In genomic region chr4:187478292-187479205, GRCh38 we compare ENCODE assay signal across 14 cellular contexts.
DNase-seq lines count a peak whose midpoint lies in the region; ATAC-seq, FAIRE-seq and TF ChIP-seq lines count a peak whose summit lies in the region.
"Had no signal": no experiment of that assay in that cellular context is flagged by ENCODE, and none has a peak within 500 bp of the region (broad histone marks: within the 10 kb centered on the region; RNA-seq: fewer than 3 reads in every experiment).

No MANE protein-coding gene starts in this region.

- no peak overlapping the region for H3K4ac ChIP-seq in H9 (ENCODE audit: low read depth, low read length)

- H2BK120ac ChIP-seq in H9 (ENCODE audit: low read depth, low read length, poor library complexity, severe bottlenecking), result no peak overlapping the region

- 100% methylated on average over 3 of the region's 20 CpGs for WGBS in H9 (ENCODE audit: extremely low coverage, insufficient read length, low lambda C conversion rate)

- H3K9ac ChIP-seq in H9 (ENCODE audit: extremely low read depth, insufficient read length, low read length) (no peak overlapping the region), astrocyte (ENCODE audit: low read length) (peak overlapping the region; percentile 57)
- H3K9ac ChIP-seq: KMS-11, parathyroid adenoma had no signal

- no peak overlapping the region for H2BK12ac ChIP-seq in H9 (ENCODE audit: insufficient read length, low read depth, low read length)

- H3K4me1 Mint-ChIP-seq in H9, result no peaks in the 10 kb centered on the region
- H3K4me1 Mint-ChIP-seq in astrocyte (ENCODE audit: low read depth, unreplicated experiment), result peaks cover 50% of the 10 kb centered on the region

- no peak overlapping the region for H2BK20ac ChIP-seq in H9 (ENCODE audit: low read depth, low read length, poor library complexity, severe bottlenecking)

- H2BK15ac ChIP-seq in H9 (ENCODE audit: low read depth, low read length), result no peak overlapping the region

- H3K4me2 ChIP-seq in H9 (ENCODE audit: insufficient read depth, insufficient read length, low read length), result no peak overlapping the region
- peak overlapping the region; percentile 53 for H3K4me2 ChIP-seq in astrocyte (ENCODE audit: low read length)
- H3K4me2 ChIP-seq: KMS-11 had no signal

- no peak for TF ChIP-seq CTCF in H9 (conservative IDR thresholded peaks at IDR 0.05)
- TF ChIP-seq CTCF in astrocyte (IDR thresholded peaks at IDR 0.05; ENCODE audit: insufficient read depth, low read depth, low read length), result no peak

- H2AK5ac ChIP-seq in H9 (ENCODE audit: insufficient read length, low read length), result no peak overlapping the region

- no peak overlapping the region for H3K18ac ChIP-seq in H9 (ENCODE audit: insufficient read length, low read depth, low read length)

- H3K79me2 ChIP-seq in H9 (ENCODE audit: insufficient read depth, low read length) (no peaks in the 10 kb centered on the region), astrocyte (ENCODE audit: insufficient read depth, low read length) (no peaks in the 10 kb centered on the region)
- H3K79me2 ChIP-seq: parathyroid adenoma had no signal

- H3K9me3 Mint-ChIP-seq in H9 (no peaks in the 10 kb centered on the region), astrocyte (ENCODE audit: unreplicated experiment) (no peaks in the 10 kb centered on the region)

- H3K4me3 Mint-ChIP-seq in H9 (no peak overlapping the region), astrocyte (ENCODE audit: unreplicated experiment) (peak overlapping the region; percentile 61)
- H3K4me3 Mint-ChIP-seq: activated naive CD8-positive, alpha-beta T cell had no signal

- H3K27me3 ChIP-seq in H9 (ENCODE audit: insufficient read depth, low read length) (no peaks in the 10 kb centered on the region), astrocyte (ENCODE audit: insufficient read depth, low read length) (no peaks in the 10 kb centered on the region)

- no peak overlapping the region for H2BK5ac ChIP-seq in H9 (ENCODE audit: insufficient read length, low read length)

- no peak overlapping the region for H3T11ph ChIP-seq in H9 (ENCODE audit: low read length)

- H3K27me3 Mint-ChIP-seq in H9 (ENCODE audit: low read depth), result no peaks in the 10 kb centered on the region
- H3K27me3 Mint-ChIP-seq in astrocyte (ENCODE audit: low read depth, unreplicated experiment), result no peaks in the 10 kb centered on the region
- H3K27me3 Mint-ChIP-seq: activated naive CD8-positive, alpha-beta T cell had no signal

- H3K56ac ChIP-seq in H9 (ENCODE audit: insufficient read length, low read depth, low read length), result no peak overlapping the region

- no peak overlapping the region for H4K91ac ChIP-seq in H9 (ENCODE audit: insufficient read length, low read depth, low read length)

- no peaks in the 10 kb centered on the region for H3K79me1 ChIP-seq in H9 (ENCODE audit: insufficient read depth, low read depth, low read length, poor library complexity, severe bottlenecking)

- no peak for ATAC-seq in GM19035 (IDR thresholded peaks at IDR 0.05; ENCODE audit: unreplicated experiment)

- H3K36me3 ChIP-seq in astrocyte (ENCODE audit: insufficient read depth, low read length), result no peaks in the 10 kb centered on the region

- FAIRE-seq in astrocyte (lab: Jason Lieb, UNC), result peak; percentile 82

- H3K23me2 ChIP-seq in H9 (ENCODE audit: insufficient read length, low read depth, low read length, poor library complexity, severe bottlenecking), result no peaks in the 10 kb centered on the region

- no peak overlapping the region for H3K23ac ChIP-seq in H9 (ENCODE audit: insufficient read length, low read depth, low read length)

- no peak overlapping the region for H3K27ac ChIP-seq in H9 (ENCODE audit: insufficient read length, low read depth, low read length)
- peak overlapping the region; percentile 78 for H3K27ac ChIP-seq in astrocyte (ENCODE audit: low read depth, low read length)
- H3K27ac ChIP-seq: KMS-11, parathyroid adenoma had no signal

- peak overlapping the region; percentile 23 for H3K4me3 ChIP-seq in astrocyte (ENCODE audit: insufficient read depth, low read depth, low read length)

- no peak overlapping the region for H4K8ac ChIP-seq in H9 (replicated peaks; ENCODE audit: insufficient read length, low read depth, low read length)

- H4K20me1 ChIP-seq in H9 (ENCODE audit: control insufficient read depth, insufficient read depth, insufficient read length) (no peaks in the 10 kb centered on the region), astrocyte (ENCODE audit: insufficient read depth, low read length) (no peaks in the 10 kb centered on the region)

- peak overlapping the region; percentile 12; the same call in 1 of the 2 replicates for H3K14ac ChIP-seq in H9 (ENCODE audit: insufficient read depth, low read length)

- H3K36me3 Mint-ChIP-seq in H9 (ENCODE audit: insufficient read depth in 1 of 3, low read depth in 3 of 3) (no peaks in the 10 kb centered on the region), astrocyte (ENCODE audit: low read depth, unreplicated experiment) (peaks cover 2% of the 10 kb centered on the region)
- H3K36me3 Mint-ChIP-seq: activated naive CD8-positive, alpha-beta T cell had no signal

- no peaks in the 10 kb centered on the region for H3K4me1 ChIP-seq in H9 (ENCODE audit: insufficient read depth, low read length)
- peaks cover 31% of the 10 kb centered on the region for H3K4me1 ChIP-seq in astrocyte (ENCODE audit: insufficient read depth, low read length)
- H3K4me1 ChIP-seq: parathyroid adenoma had no signal

- H2AFZ ChIP-seq in H9 (ENCODE audit: low read length) (no peak overlapping the region), astrocyte (ENCODE audit: low read depth, low read length) (peak overlapping the region; percentile 70)
- H2AFZ ChIP-seq: parathyroid adenoma had no signal

- H3K27ac Mint-ChIP-seq in H9 (no peak overlapping the region; a peak in 1 of 7 replicates), astrocyte (ENCODE audit: unreplicated experiment) (peak overlapping the region; percentile 95)
- H3K27ac Mint-ChIP-seq: activated naive CD8-positive, alpha-beta T cell had no signal

- DNase-seq in H9 (no peak), astrocyte (ENCODE audit: low read depth) (peak; percentile 84), hepatic stellate cell (ENCODE audit: low spot score) (peak; percentile 73), smooth muscle cell of the brain vasculature (ENCODE audit: low read depth, low spot score) (peak; percentile 70), SIG-M5 treated with dmso at 0.1 percent for 504 hours (lab: John Stamatoyannopoulos, UW; ENCODE audit: unreplicated experiment) (no peak), NCI-H510A treated with DMSO at 0.1 percent for 48 hours (lab: John Stamatoyannopoulos, UW) (no peak)
- no peak for DNase-seq in effector CD8-positive, alpha-beta T cell (lab: John Stamatoyannopoulos, UW)
- DNase-seq: GF-D8, head of caudate nucleus, NCI-H526 treated with DMSO at 0.1 percent for 48 hours had no signal

- H3K9me3 ChIP-seq in H9 (ENCODE audit: control insufficient read depth, low read depth, low read length) (no peaks in the 10 kb centered on the region), astrocyte (ENCODE audit: insufficient read depth, low read depth, low read length) (no peaks in the 10 kb centered on the region)

- H4K5ac ChIP-seq in H9 (ENCODE audit: insufficient read length, low read depth, low read length), result no peak overlapping the region

Comparison
In these comparisons a context has a peak if more than half of its experiments do, and no peak if none do; other contexts are left out.
1. DNase-seq: peak in astrocyte (single experiment), hepatic stellate cell (single experiment) and smooth muscle cell of the brain vasculature (single experiment); none in H9 (single experiment), SIG-M5 treated with dmso at 0.1 percent for 504 hours (single experiment), effector CD8-positive, alpha-beta T cell (single experiment) and NCI-H510A treated with DMSO at 0.1 percent for 48 hours (single experiment).